ENCODE assay signal across 8 cellular contexts in the genomic region with DNA sequence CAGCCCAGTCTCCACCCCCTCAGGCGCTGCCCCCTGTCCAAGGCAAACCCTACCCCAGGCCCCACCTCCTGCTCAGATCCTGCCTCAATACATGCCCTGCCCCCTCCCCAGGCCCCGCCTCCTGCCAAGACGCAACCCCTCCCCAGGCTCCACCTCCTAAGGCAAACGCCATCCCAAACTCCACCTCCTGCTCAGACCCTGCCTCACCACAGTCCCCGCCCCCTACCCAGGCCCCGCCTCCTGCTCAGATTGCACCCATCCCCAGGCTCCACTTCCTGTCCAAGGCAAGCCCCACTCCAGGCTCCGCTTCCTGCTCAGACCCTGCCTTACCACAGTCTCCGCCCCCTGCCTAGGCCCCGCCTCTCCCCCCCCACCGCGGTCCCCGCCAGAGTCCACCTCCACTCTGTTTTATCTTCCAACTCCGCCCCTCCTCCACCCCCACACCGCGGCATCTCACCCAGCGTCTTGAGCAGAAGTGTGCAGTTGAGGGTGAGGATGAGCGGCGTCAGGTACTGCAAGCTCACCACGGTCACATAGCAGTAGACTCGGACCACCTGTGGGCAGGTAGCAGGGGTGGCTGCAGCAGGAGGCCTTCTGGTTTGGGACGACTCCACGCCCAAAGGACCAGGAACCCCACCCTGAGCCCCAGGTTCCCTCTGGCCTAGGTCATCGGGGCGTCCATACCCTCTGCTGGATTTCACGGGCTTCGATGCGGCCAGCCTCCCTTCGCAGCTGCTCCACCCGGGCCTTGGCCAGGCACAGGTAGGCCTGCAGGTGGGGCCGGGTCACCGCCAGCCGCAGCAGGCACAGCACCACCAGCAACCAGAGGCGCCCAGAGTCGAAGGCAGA. TPM values are rescaled to one million over a fixed set of nuclear protein-coding genes. Genes with fewer than 3 reads are reported as not detected.
DNase-seq lines count a peak whose midpoint lies in the region; ATAC-seq and TF ChIP-seq lines count a peak whose summit lies in the region.

No MANE protein-coding gene starts in this region.

- H3K27me3 ChIP-seq in A673 (replicated peaks; ENCODE audit: insufficient read depth, low read depth, low read length, poor library complexity) (no peaks in the 10 kb centered on the region), adrenal gland (no peaks in the 10 kb centered on the region)

- H3K4me1 ChIP-seq in A673 (ENCODE audit: insufficient read depth, low read length, poor library complexity, severe bottlenecking) (no peaks in the 10 kb centered on the region), adrenal gland (replicated peaks in 1 of 2) (no peaks in the 10 kb centered on the region)

- BruUV-seq in A673 (replicated peaks; lab: Mats Ljungman, UMichigan), result no TSS peak

- no peak for TF ChIP-seq POLR2A in adrenal gland (IDR thresholded peaks at IDR 0.05)

- WGBS in adrenal gland, 4 donors, result 52 to 58% (median 57%) methylated on average over 19 to 34 of the region's 34 CpGs

- TF ChIP-seq CTCF in A673 (conservative IDR thresholded peaks at IDR 0.05; ENCODE audit: low read depth, low read length), result no peak
- TF ChIP-seq CTCF in adrenal gland (IDR thresholded peaks at IDR 0.05), result no peak
- TF ChIP-seq CTCF in coronary artery (IDR thresholded peaks at IDR 0.05), result no peak

- intact Hi-C loops in A673 (cut with micrococcal nuclease; ENCODE audit: unreplicated experiment), result no loop called here
- intact Hi-C loops in adrenal gland (cut with DNase I), result no loop called here

- ATAC-seq in GM18517 (IDR thresholded peaks at IDR 0.05; ENCODE audit: unreplicated experiment) (no peak), HG02642 (IDR thresholded peaks at IDR 0.05; ENCODE audit: poor library complexity, unreplicated experiment) (no peak), GM21619 (IDR thresholded peaks at IDR 0.05; ENCODE audit: unreplicated experiment) (no peak)

- H3K9me3 ChIP-seq in A673 (ENCODE audit: low read depth, low read length, poor library complexity, severe bottlenecking), result peaks cover 6% of the 10 kb centered on the region
- H3K9me3 ChIP-seq in adrenal gland (replicated peaks in 1 of 3), result no peaks in the 10 kb centered on the region

- H3K36me3 ChIP-seq in A673 (ENCODE audit: insufficient read depth, low read length, poor library complexity, severe bottlenecking) (peaks cover 19% of the 10 kb centered on the region), adrenal gland (replicated peaks in 1 of 2) (no peaks in the 10 kb centered on the region)

- DNase-seq in A673 (ENCODE audit: low spot score), result peak; percentile 91
- DNase-seq in HT1080 (ENCODE audit: low read depth), result peak; percentile 25
- peak; percentile 47 to 87 (median 78) for DNase-seq in adrenal gland
- peak; percentile 59 for DNase-seq in kidney tubule cell (ENCODE audit: low spot score)
- DNase-seq in coronary artery (ENCODE audit: low spot score), result no peak

- H3K27ac ChIP-seq in A673 (ENCODE audit: low read depth, low read length, poor library complexity, severe bottlenecking), result no peak overlapping the region
- no peak overlapping the region for H3K27ac ChIP-seq in adrenal gland
- H3K27ac ChIP-seq in coronary artery, result no peak overlapping the region

- POLR2A ChIA-PET in A673 (lab: Charles Lee; ENCODE audit: low non-redundant PET), result interaction anchor here (0.6 kb wide), 1 partner anchor 1261 kb away, joined by 3 read pairs; a partner anchor contains a TSS

- CTCF ChIA-PET in A673 (lab: Charles Lee), result no interaction called here

- H3K4me3 ChIP-seq in A673 (ENCODE audit: low read depth, low read length, poor library complexity, severe bottlenecking), result no peak overlapping the region
- no peak overlapping the region for H3K4me3 ChIP-seq in adrenal gland
- no peak overlapping the region for H3K4me3 ChIP-seq in coronary artery

RNA-seq across cellular contexts. Expression of a gene that starts 17.7 kb away (rescaled TPM):
- 34.4 and 42.8 TPM in 2 replicates for total RNA-seq in A673 (2021)
- total RNA-seq in HT1080 (2014; rRNA removed; shearing (Covaris generic)), result 25.4 and 46.4 TPM in 2 replicates
- polyA plus RNA-seq in HT1080 (2015; cell fraction: cytosol; rRNA removed), result 25.5 and 28.5 TPM in 2 replicates
- polyA plus RNA-seq in HT1080 (2015; cell fraction: nucleus; rRNA removed), result 67.6 and 85.3 TPM in 2 replicates
- 10 to 100 TPM; 27.0 to 83.8 (median 41.5) TPM for total RNA-seq in adrenal gland
- polyA plus RNA-seq in adrenal gland, result 10 to 100 TPM in 2 of 3 donors, 1 to 10 TPM in 1; 5.5 to 52.8 (median 44.4) TPM

RNA-seq across cellular contexts. Expression of a gene that starts 49.5 kb away (rescaled TPM):
- total RNA-seq in A673 (2021) (2.9 and 3.4 TPM in 2 replicates), adrenal gland (1 to 10 TPM in 2 of 8 donors, under 1 TPM in 3, not detected in 3; 0.42 to 3.7 (median 0.57) TPM)
- total RNA-seq in HT1080 (2014; rRNA removed; shearing (Covaris generic)), result not detected in 2 replicates
- polyA plus RNA-seq in HT1080 (2015; cell fraction: cytosol; rRNA removed), result 0.05 and 0.10 TPM in 2 replicates
- polyA plus RNA-seq in HT1080 (2015; cell fraction: nucleus; rRNA removed), result 0.56 and 0.88 TPM in 2 replicates
- polyA plus RNA-seq in adrenal gland, result 1 to 10 TPM in 2 of 3 donors, not detected in 1; 3.3 to 6.0 TPM

RNA-seq across cellular contexts. Expression of a gene that starts 56.7 kb away (rescaled TPM):
- total RNA-seq in A673 (2021), result 3.5 and 4.5 TPM in 2 replicates
- total RNA-seq in HT1080 (2014; rRNA removed; shearing (Covaris generic)), result 0.37 and 0.56 TPM in 2 replicates
- polyA plus RNA-seq in HT1080 (2015; cell fraction: cytosol; rRNA removed), result 1.3 TPM in 2 replicates
- 2.2 and 2.3 TPM in 2 replicates for polyA plus RNA-seq in HT1080 (2015; cell fraction: nucleus; rRNA removed)
- total RNA-seq in adrenal gland, result 10 to 100 TPM in 7 of 8 donors, 1 to 10 TPM in 1; 9.7 to 14.3 (median 13.3) TPM
- polyA plus RNA-seq in adrenal gland, result 10 to 100 TPM in 1 of 3 donors, 1 to 10 TPM in 2; 6.2 to 11.9 (median 10.0) TPM
